ENCODE assay signal across 14 cellular contexts in genomic region chr14:58667900-58668299, GRCh38.
"Had no signal": no experiment of that assay in that cellular context is flagged by ENCODE, and none has a peak within 500 bp of the region (broad histone marks: within the 10 kb centered on the region; RNA-seq: fewer than 3 reads in every experiment).

No MANE protein-coding gene starts in this region.

- DNase-seq: activated CD4-positive, alpha-beta T cell treated with anti-CD3 and anti-CD28 coated beads for 4 hours; activated CD8-positive, alpha-beta memory T cell treated with anti-CD3 and anti-CD28 coated beads, Interleukin-2, amount 50 U/mL, for 4 hours; activated CD8-positive, alpha-beta T cell treated with anti-CD3 and anti-CD28 coated beads for 36 hours; activated T-cell treated with anti-CD3 and anti-CD28 coated beads, Interleukin-2, amount 50 U/mL, for 72 hours; amniotic stem cell; body of pancreas; cerebellar nuclear complex; NCI-H1105 treated with DMSO at 0.1 percent for 48 hours; NCI-H1694; NCI-H2029 treated with DMSO at 0.1 percent for 48 hours; NCI-H526; Peyer's patch; SHP77 had no signal

- H3K36me3 ChIP-seq: ascending aorta, Peyer's patch had no signal

- H3K4me3 ChIP-seq: ascending aorta, body of pancreas, Peyer's patch had no signal

- H3K9me3 ChIP-seq: ascending aorta, body of pancreas, Peyer's patch had no signal

- H3K27me3 ChIP-seq: ascending aorta, body of pancreas, Peyer's patch had no signal

- H3K4me1 ChIP-seq: ascending aorta, Peyer's patch had no signal

- H3K27ac ChIP-seq: ascending aorta, body of pancreas, Peyer's patch had no signal
